In the genomic region with DNA sequence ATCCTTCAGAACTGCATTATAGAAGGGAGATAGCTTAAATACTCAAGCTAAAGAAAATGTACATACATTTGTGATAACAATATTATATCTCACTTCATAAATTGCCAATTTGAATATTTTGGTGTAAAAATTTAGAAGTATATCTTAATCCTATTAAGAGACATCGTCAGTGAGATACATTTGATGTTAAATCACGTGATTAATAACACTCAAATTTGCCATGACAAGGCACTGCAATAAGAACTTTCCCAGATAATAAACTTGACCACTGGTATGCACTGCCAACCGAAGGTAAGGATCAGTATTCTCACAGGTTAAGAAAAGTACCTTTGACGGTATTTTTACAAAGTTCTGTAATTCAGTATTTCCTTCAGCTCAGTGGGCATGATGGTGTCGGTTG, we compare ENCODE assay signal across 40 cellular contexts.
"Had no signal": no experiment of that assay in that cellular context is flagged by ENCODE, and none has a peak within 500 bp of the region (broad histone marks: within the 10 kb centered on the region; RNA-seq: fewer than 3 reads in every experiment).

No MANE protein-coding gene starts in this region.

- H3K27me3 ChIP-seq: adrenal gland, ascending aorta, body of pancreas, brain microvascular endothelial cell, breast epithelium, cardiac muscle cell had no signal

- H3K4me1 Mint-ChIP-seq: activated naive CD4-positive, alpha-beta T cell treated with anti-CD3 and anti-CD28 coated beads, Interleukin-2, amount 10 ng/mL, durations not matched to agents 7 days and 5 days; activated naive CD4-positive, alpha-beta T cell treated with anti-CD3 and anti-CD28 coated beads, Interleukin-2, amount 50 U/mL, for 24 hours; activated naive CD8-positive, alpha-beta T cell treated with anti-CD3 and anti-CD28 coated beads for 36 hours; activated naive CD8-positive, alpha-beta T cell treated with anti-CD3 and anti-CD28 coated beads, Interleukin-2, amount 10 ng/mL, durations not matched to agents 7 days and 5 days; activated naive CD8-positive, alpha-beta T cell treated with anti-CD3 and anti-CD28 coated beads, Interleukin-2, amount 50 U/mL, for 24 hours; activated T-helper 17 cell treated with anti-CD3 and anti-CD28 coated beads, Interleukin-2, amount 50 U/mL, for 72 hours; brain had no signal

- FAIRE-seq: astrocyte, bronchial epithelial cell had no signal

- DNase-seq: activated effector memory CD4-positive, alpha-beta T cell treated with anti-CD3 and anti-CD28 coated beads, Interleukin-2, amount 50 U/mL, for 16 hours; activated effector memory CD4-positive, alpha-beta T cell treated with Interleukin-2 at 50 U/mL for 16 hours; activated gamma-delta T cell; activated gamma-delta T cell treated with Interleukin-2 at 50 U/mL for 16 hours; activated naive CD4-positive, alpha-beta T cell; activated naive CD4-positive, alpha-beta T cell treated with anti-CD3 and anti-CD28 coated beads for 36 hours; activated naive CD4-positive, alpha-beta T cell treated with anti-CD3 and anti-CD28 coated beads, Interleukin-2, amount 10 ng/mL, durations not matched to agents 7 days and 5 days; activated naive CD4-positive, alpha-beta T cell treated with anti-CD3 and anti-CD28 coated beads, Interleukin-2, amount 50 U/mL, for 16 hours; activated naive CD4-positive, alpha-beta T cell treated with Interleukin-2 at 50 U/mL for 16 hours; activated naive CD8-positive, alpha-beta T cell treated with anti-CD3 and anti-CD28 coated beads for 36 hours; activated naive CD8-positive, alpha-beta T cell treated with anti-CD3 and anti-CD28 coated beads, Interleukin-2, amount 10 ng/mL, durations not matched to agents 7 days and 5 days; activated naive CD8-positive, alpha-beta T cell treated with anti-CD3 and anti-CD28 coated beads, Interleukin-2, amount 50 U/mL, for 24 hours; activated T-cell treated with anti-CD3 and anti-CD28 coated beads, Interleukin-2, amount 50 U/mL, for 1 hour; activated T-cell treated with anti-CD3 and anti-CD28 coated beads, Interleukin-2, amount 50 U/mL, for 24 hours; activated T-cell treated with anti-CD3 and anti-CD28 coated beads, Interleukin-2, amount 50 U/mL, for 4 hours; activated T-cell treated with anti-CD3 and anti-CD28 coated beads, Interleukin-2, amount 50 U/mL, for 48 hours; activated T-cell treated with anti-CD3 and anti-CD28 coated beads, Interleukin-2, amount 50 U/mL, for 72 hours; adrenal gland; amniotic stem cell; amygdala; anterior cingulate cortex; aorta; body of pancreas; brain microvascular endothelial cell; caudate nucleus; central memory CD4-positive, alpha-beta T cell; cerebellar nuclear complex had no signal

- H3K9me3 ChIP-seq: adrenal gland, ascending aorta, body of pancreas, breast epithelium had no signal

- H3K4me3 Mint-ChIP-seq: activated naive CD4-positive, alpha-beta T cell treated with anti-CD3 and anti-CD28 coated beads for 36 hours; activated naive CD4-positive, alpha-beta T cell treated with anti-CD3 and anti-CD28 coated beads, Interleukin-2, amount 10 ng/mL, durations not matched to agents 7 days and 5 days; activated naive CD4-positive, alpha-beta T cell treated with anti-CD3 and anti-CD28 coated beads, Interleukin-2, amount 50 U/mL, for 24 hours; activated naive CD8-positive, alpha-beta T cell; activated naive CD8-positive, alpha-beta T cell treated with anti-CD3 and anti-CD28 coated beads for 36 hours; activated naive CD8-positive, alpha-beta T cell treated with anti-CD3 and anti-CD28 coated beads, Interleukin-2, amount 10 ng/mL, durations not matched to agents 7 days and 5 days; activated naive CD8-positive, alpha-beta T cell treated with anti-CD3 and anti-CD28 coated beads, Interleukin-2, amount 50 U/mL, for 24 hours; activated T-cell treated with anti-CD3 and anti-CD28 coated beads, Interleukin-2, amount 50 U/mL, for 24 hours; activated T-cell treated with anti-CD3 and anti-CD28 coated beads, Interleukin-2, amount 50 U/mL, for 4 hours; activated T-cell treated with anti-CD3 and anti-CD28 coated beads, Interleukin-2, amount 50 U/mL, for 72 hours; activated T-helper 1 cell treated with anti-CD3 and anti-CD28 coated beads, Interleukin-12 subunit alpha, Interleukin-12 subunit beta, Interleukin-2, Interleukin-4 antibody, amounts not matched to agents 30 ng/mL and 10 ng/mL and 1 ng/mL, durations not matched to agents 14 hours and 24 hours and 36 hours; activated T-helper 17 cell treated with anti-CD3 and anti-CD28 coated beads, Interleukin-2, amount 50 U/mL, for 72 hours; brain; central memory CD8-positive, alpha-beta T cell had no signal

- H3K27ac ChIP-seq: adrenal gland, ascending aorta, body of pancreas, brain microvascular endothelial cell, breast epithelium, cardiac muscle cell had no signal

- H3K36me3 Mint-ChIP-seq: activated naive CD4-positive, alpha-beta T cell treated with anti-CD3 and anti-CD28 coated beads, Interleukin-2, amount 10 ng/mL, durations not matched to agents 7 days and 5 days; activated naive CD4-positive, alpha-beta T cell treated with anti-CD3 and anti-CD28 coated beads, Interleukin-2, amount 50 U/mL, for 24 hours; activated naive CD8-positive, alpha-beta T cell; activated naive CD8-positive, alpha-beta T cell treated with anti-CD3 and anti-CD28 coated beads for 36 hours; activated naive CD8-positive, alpha-beta T cell treated with anti-CD3 and anti-CD28 coated beads, Interleukin-2, amount 10 ng/mL, durations not matched to agents 7 days and 5 days; brain had no signal

- H3K27me3 Mint-ChIP-seq: activated naive CD4-positive, alpha-beta T cell treated with anti-CD3 and anti-CD28 coated beads, Interleukin-2, amount 10 ng/mL, durations not matched to agents 7 days and 5 days; activated naive CD4-positive, alpha-beta T cell treated with anti-CD3 and anti-CD28 coated beads, Interleukin-2, amount 50 U/mL, for 24 hours; activated naive CD8-positive, alpha-beta T cell; activated naive CD8-positive, alpha-beta T cell treated with anti-CD3 and anti-CD28 coated beads for 36 hours; activated naive CD8-positive, alpha-beta T cell treated with anti-CD3 and anti-CD28 coated beads, Interleukin-2, amount 10 ng/mL, durations not matched to agents 7 days and 5 days; activated naive CD8-positive, alpha-beta T cell treated with anti-CD3 and anti-CD28 coated beads, Interleukin-2, amount 50 U/mL, for 24 hours; activated T-cell treated with anti-CD3 and anti-CD28 coated beads, Interleukin-2, amount 50 U/mL, for 24 hours; activated T-helper 17 cell treated with anti-CD3 and anti-CD28 coated beads, Interleukin-2, amount 50 U/mL, for 72 hours; brain; central memory CD8-positive, alpha-beta T cell had no signal

- ATAC-seq: activated naive CD4-positive, alpha-beta T cell treated with anti-CD3 and anti-CD28 coated beads, Interleukin-2, amount 50 U/mL, for 72 hours; activated naive CD8-positive, alpha-beta T cell treated with anti-CD3 and anti-CD28 coated beads, Interleukin-2, amount 50 U/mL, for 24 hours; activated T-cell treated with anti-CD3 and anti-CD28 coated beads, Interleukin-2, amount 50 U/mL, for 4 hours; activated T-cell treated with anti-CD3 and anti-CD28 coated beads, Interleukin-2, amount 50 U/mL, for 72 hours; activated T-helper 17 cell treated with anti-CD3 and anti-CD28 coated beads, Interleukin-2, amount 50 U/mL, for 72 hours; body of pancreas had no signal

- H3K4me3 ChIP-seq: adrenal gland, ascending aorta, body of pancreas, breast epithelium, cardiac muscle cell had no signal

- H3K36me3 ChIP-seq: adrenal gland, ascending aorta, brain microvascular endothelial cell, breast epithelium, cardiac muscle cell had no signal

- H3K27ac Mint-ChIP-seq: activated naive CD4-positive, alpha-beta T cell treated with anti-CD3 and anti-CD28 coated beads for 36 hours; activated naive CD4-positive, alpha-beta T cell treated with anti-CD3 and anti-CD28 coated beads, Interleukin-2, amount 10 ng/mL, durations not matched to agents 7 days and 5 days; activated naive CD4-positive, alpha-beta T cell treated with anti-CD3 and anti-CD28 coated beads, Interleukin-2, amount 50 U/mL, for 24 hours; activated naive CD4-positive, alpha-beta T cell treated with anti-CD3 and anti-CD28 coated beads, Interleukin-2, amount 50 U/mL, for 72 hours; activated naive CD8-positive, alpha-beta T cell; activated naive CD8-positive, alpha-beta T cell treated with anti-CD3 and anti-CD28 coated beads for 36 hours; activated naive CD8-positive, alpha-beta T cell treated with anti-CD3 and anti-CD28 coated beads, Interleukin-2, amount 10 ng/mL, durations not matched to agents 7 days and 5 days; activated naive CD8-positive, alpha-beta T cell treated with anti-CD3 and anti-CD28 coated beads, Interleukin-2, amount 50 U/mL, for 24 hours; activated T-cell treated with anti-CD3 and anti-CD28 coated beads, Interleukin-2, amount 50 U/mL, for 24 hours; activated T-cell treated with anti-CD3 and anti-CD28 coated beads, Interleukin-2, amount 50 U/mL, for 72 hours; activated T-helper 1 cell treated with anti-CD3 and anti-CD28 coated beads, Interleukin-12 subunit alpha, Interleukin-12 subunit beta, Interleukin-2, Interleukin-4 antibody, amounts not matched to agents 30 ng/mL and 10 ng/mL and 1 ng/mL, durations not matched to agents 14 hours and 24 hours and 36 hours; activated T-helper 17 cell treated with anti-CD3 and anti-CD28 coated beads, Interleukin-2, amount 50 U/mL, for 72 hours; activated T-helper 2 cell treated with anti-CD3 and anti-CD28 coated beads, Interferon-gamma antibody, Interleukin-2, Interleukin-4, amounts not matched to agents 10 μg/mL and 5 μg/mL and 100 μg/mL, durations not matched to agents 14 hours and 24 hours and 36 hours; brain had no signal

- H3K4me1 ChIP-seq: adrenal gland, ascending aorta, body of pancreas, breast epithelium had no signal
